Comparison of ENCODE assay signal across 13 cellular contexts in the genomic region with DNA sequence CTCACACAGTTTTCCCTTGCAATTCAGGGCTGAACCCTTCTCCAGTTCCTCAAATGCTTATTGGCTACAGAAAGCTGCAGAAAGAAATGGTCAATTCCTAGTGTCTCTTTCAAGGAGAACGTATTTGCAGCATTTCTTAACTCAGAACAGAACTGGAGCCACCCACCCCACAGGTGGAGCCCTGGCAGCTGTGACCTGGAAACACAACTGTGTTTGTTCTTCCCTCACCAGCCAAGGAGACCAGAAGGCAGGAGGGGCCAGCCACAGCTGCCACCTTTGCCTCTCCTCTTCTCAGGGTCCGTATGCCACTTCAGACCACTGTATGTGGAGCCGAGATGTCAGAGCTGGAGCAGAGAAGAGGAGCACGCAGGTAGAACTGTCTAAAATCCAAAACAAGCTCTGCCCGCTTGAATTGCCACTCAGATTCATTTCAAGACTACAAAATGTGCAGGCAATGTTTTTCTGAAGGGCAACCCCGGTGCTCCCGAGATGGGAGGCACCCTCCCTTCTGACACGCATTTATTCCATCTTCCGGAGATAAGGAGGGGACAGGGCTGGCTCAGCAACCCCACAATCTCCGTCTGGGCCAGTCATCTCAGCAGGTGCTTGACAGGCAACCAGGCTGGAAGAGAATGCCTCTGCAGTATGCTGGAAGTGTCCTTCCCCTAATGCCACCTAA. TPM values are rescaled to one million over a fixed set of nuclear protein-coding genes. Genes with fewer than 3 reads are reported as not detected.
DNase-seq lines count a peak whose midpoint lies in the region; ATAC-seq, FAIRE-seq and TF ChIP-seq lines count a peak whose summit lies in the region.
"Had no signal": no experiment of that assay in that cellular context is flagged by ENCODE, and none has a peak within 500 bp of the region (broad histone marks: within the 10 kb centered on the region; RNA-seq: fewer than 3 reads in every experiment).

No MANE protein-coding gene starts in this region.

- H3K4me1 Mint-ChIP-seq in activated CD4-positive, alpha-beta memory T cell treated with anti-CD3 and anti-CD28 coated beads, Interleukin-2, amount 10 ng/mL, durations not matched to agents 7 days and 5 days, result peaks cover 93% of the 10 kb centered on the region
- H3K4me1 Mint-ChIP-seq in effector memory CD8-positive, alpha-beta T cell (ENCODE audit: low read depth in 2 of 2), result peaks cover 83 to 90% of the 10 kb centered on the region in 2 donors

- peak; percentile 51 for DNase-seq in activated T-cell treated with anti-CD3 and anti-CD28 coated beads for 24 hours (ENCODE audit: low read depth)
- no peak for DNase-seq in activated T-cell treated with anti-CD3 and anti-CD28 coated beads for 4 hours
- DNase-seq in activated CD4-positive, alpha-beta memory T cell treated with anti-CD3 and anti-CD28 coated beads, Interleukin-2, amount 10 ng/mL, durations not matched to agents 7 days and 5 days, result peak; percentile 57
- no peak for DNase-seq in effector memory CD8-positive, alpha-beta T cell
- DNase-seq in stimulated activated naive CD8-positive, alpha-beta T cell treated with anti-CD3 and anti-CD28 coated beads, Interleukin-15, Interleukin-2, amounts not matched to agents 100 U/mL and 50 U/mL, for 24 hours, result no peak
- no peak for DNase-seq in 8988T
- no peak for DNase-seq in frontal cortex (ENCODE audit: low spot score in 2 of 2)
- no peak for DNase-seq in testis
- DNase-seq: esophagus squamous epithelium, GF-D8, Right ventricle myocardium superior, stomach had no signal

- no peaks in the 10 kb centered on the region for H3K4me1 ChIP-seq in testis
- H3K4me1 ChIP-seq: breast epithelium had no signal

- no peak for TF ChIP-seq POLR2A in testis (IDR thresholded peaks at IDR 0.05)

- POLR2A ChIA-PET in activated CD4-positive, alpha-beta memory T cell treated with anti-CD3 and anti-CD28 coated beads, Interleukin-2, amount 10 ng/mL, durations not matched to agents 7 days and 5 days (lab: Charles Lee), result interaction anchor here (1.1 to 6.4 kb wide), 9 partner anchors 8 to 281 kb away, joined by 3 to 149 read pairs (median 18); a partner anchor contains a TSS

- intact Hi-C loops in testis (cut with DNase I; ENCODE audit: low total_unique reads), result no loop called here

- TF ChIP-seq CTCF in testis (IDR thresholded peaks at IDR 0.05), result no peak

- no peak for FAIRE-seq in frontal cortex (lab: Jason Lieb, UNC)

- H3K9me3 ChIP-seq in testis, result no peaks in the 10 kb centered on the region
- H3K9me3 ChIP-seq: breast epithelium, esophagus squamous epithelium, stomach had no signal

- H3K27ac Mint-ChIP-seq in activated CD4-positive, alpha-beta memory T cell treated with anti-CD3 and anti-CD28 coated beads, Interleukin-2, amount 10 ng/mL, durations not matched to agents 7 days and 5 days, result peak overlapping the region; percentile 86
- peak overlapping the region; percentile 86 to 94 for H3K27ac Mint-ChIP-seq in effector memory CD8-positive, alpha-beta T cell

- peak; percentile 3 for ATAC-seq in effector memory CD8-positive, alpha-beta T cell (replicated peaks)
- ATAC-seq in stimulated activated naive CD8-positive, alpha-beta T cell treated with anti-CD3 and anti-CD28 coated beads, Interleukin-15, Interleukin-2, amounts not matched to agents 100 U/mL and 50 U/mL, for 24 hours, result peak; percentile 10

- H3K36me3 Mint-ChIP-seq in activated CD4-positive, alpha-beta memory T cell treated with anti-CD3 and anti-CD28 coated beads, Interleukin-2, amount 10 ng/mL, durations not matched to agents 7 days and 5 days (ENCODE audit: low read depth), result peaks cover 80% of the 10 kb centered on the region
- H3K36me3 Mint-ChIP-seq in effector memory CD8-positive, alpha-beta T cell (ENCODE audit: insufficient read depth), result peaks cover 62% of the 10 kb centered on the region

- peak overlapping the region; percentile 25 for H3K4me3 Mint-ChIP-seq in activated CD4-positive, alpha-beta memory T cell treated with anti-CD3 and anti-CD28 coated beads, Interleukin-2, amount 10 ng/mL, durations not matched to agents 7 days and 5 days
- H3K4me3 Mint-ChIP-seq in effector memory CD8-positive, alpha-beta T cell, result peak overlapping the region; percentile 59 to 75

- no peaks in the 10 kb centered on the region for H3K27me3 ChIP-seq in testis
- H3K27me3 ChIP-seq: breast epithelium had no signal

- CTCF ChIA-PET in activated CD4-positive, alpha-beta memory T cell treated with anti-CD3 and anti-CD28 coated beads, Interleukin-2, amount 10 ng/mL, durations not matched to agents 7 days and 5 days (lab: Charles Lee), result interaction anchor here (0.9 kb wide), 1 partner anchor 282 kb away, joined by 5 read pairs; a partner anchor contains a TSS

- H3K27ac ChIP-seq in testis, result no peak overlapping the region
- H3K27ac ChIP-seq: breast epithelium, esophagus squamous epithelium, stomach had no signal

- H3K9me3 Mint-ChIP-seq in activated CD4-positive, alpha-beta memory T cell treated with anti-CD3 and anti-CD28 coated beads, Interleukin-2, amount 10 ng/mL, durations not matched to agents 7 days and 5 days, result no peaks in the 10 kb centered on the region
- H3K9me3 Mint-ChIP-seq in effector memory CD8-positive, alpha-beta T cell, result no peaks in the 10 kb centered on the region

- no peaks in the 10 kb centered on the region for H3K27me3 Mint-ChIP-seq in activated CD4-positive, alpha-beta memory T cell treated with anti-CD3 and anti-CD28 coated beads, Interleukin-2, amount 10 ng/mL, durations not matched to agents 7 days and 5 days
- no peaks in the 10 kb centered on the region for H3K27me3 Mint-ChIP-seq in effector memory CD8-positive, alpha-beta T cell

- no peak overlapping the region for H3K4me3 ChIP-seq in testis
- H3K4me3 ChIP-seq: breast epithelium, esophagus squamous epithelium, stomach had no signal

- no peaks in the 10 kb centered on the region for H3K36me3 ChIP-seq in testis (ENCODE audit: low read depth, missing control alignments)
- H3K36me3 ChIP-seq: breast epithelium, esophagus squamous epithelium, stomach had no signal

- 55 to 70% methylated on average over 9 to 10 of the region's 10 CpGs for WGBS in testis, 2 donors

RNA-seq across cellular contexts. Expression of a gene that starts 16.7 kb away (rescaled TPM):
- 100 to 1,000 TPM; 239 to 242 TPM for total RNA-seq in activated CD4-positive, alpha-beta memory T cell treated with anti-CD3 and anti-CD28 coated beads, Interleukin-2, amount 10 ng/mL, durations not matched to agents 7 days and 5 days
- total RNA-seq in frontal cortex (1.2 TPM), testis (1 to 10 TPM in 1 of 2 donors, under 1 TPM in 1; 0.47 to 1.1 TPM)
- polyA plus RNA-seq in testis (ENCODE audit: insufficient read depth, low read depth, low replicate concordance), result 2.5 TPM

RNA-seq across cellular contexts. Expression of a gene that starts 51.9 kb away (rescaled TPM):
- 10 to 100 TPM; 19.5 TPM for total RNA-seq in activated CD4-positive, alpha-beta memory T cell treated with anti-CD3 and anti-CD28 coated beads, Interleukin-2, amount 10 ng/mL, durations not matched to agents 7 days and 5 days
- 42.4 TPM for total RNA-seq in frontal cortex
- total RNA-seq in testis, result 100 to 1,000 TPM; 181 to 215 TPM
- polyA plus RNA-seq in testis (ENCODE audit: insufficient read depth, low read depth, low replicate concordance), result 82.4 TPM

Comparison
In these comparisons a context has a peak if more than half of its experiments do, and no peak if none do; other contexts are left out.
1. DNase-seq: peak in activated T-cell treated with anti-CD3 and anti-CD28 coated beads for 24 hours (single experiment) and activated CD4-positive, alpha-beta memory T cell treated with anti-CD3 and anti-CD28 coated beads, Interleukin-2, amount 10 ng/mL, durations not matched to agents 7 days and 5 days (single experiment); none in activated T-cell treated with anti-CD3 and anti-CD28 coated beads for 4 hours (single experiment), effector memory CD8-positive, alpha-beta T cell (0 of 3), stimulated activated naive CD8-positive, alpha-beta T cell treated with anti-CD3 and anti-CD28 coated beads, Interleukin-15, Interleukin-2, amounts not matched to agents 100 U/mL and 50 U/mL, for 24 hours (single experiment), 8988T (single experiment), frontal cortex (0 of 2) and testis (single experiment).
2. RNA of a gene that starts 16.7 kb away (total RNA-seq): 239 to 242 TPM in activated CD4-positive, alpha-beta memory T cell treated with anti-CD3 and anti-CD28 coated beads, Interleukin-2, amount 10 ng/mL, durations not matched to agents 7 days and 5 days; 1.2 TPM in frontal cortex (single experiment) and 0.47 to 1.1 TPM in testis; every median in the first group is over 100 times any median in the second.